In genomic region chr2:61853086-61853847, GRCh38 we compare ENCODE assay signal across 8 cellular contexts. TPM values are rescaled to one million over a fixed set of nuclear protein-coding genes. Genes with fewer than 3 reads are reported as not detected.
DNase-seq lines count a peak whose midpoint lies in the region; ATAC-seq, FAIRE-seq and TF ChIP-seq lines count a peak whose summit lies in the region.

No MANE protein-coding gene starts in this region.

- peak overlapping the region; percentile 90 for H3K27ac ChIP-seq in SJCRH30

- H3K9me3 ChIP-seq in SJCRH30 (replicated peaks), result no peaks in the 10 kb centered on the region

- peaks cover 4% of the 10 kb centered on the region for H3K4me1 ChIP-seq in SJCRH30

- POLR2A ChIA-PET in activated CD4-positive, alpha-beta T cell treated with anti-CD3 and anti-CD28 coated beads for 36 hours (lab: Charles Lee), result interaction anchor here (0.8 kb wide), 1 partner anchor 9 kb away, joined by 5 read pairs; no protein-coding TSS in a partner anchor

- H3K36me3 ChIP-seq in SJCRH30, result no peaks in the 10 kb centered on the region

- CTCF ChIA-PET in activated CD4-positive, alpha-beta T cell treated with anti-CD3 and anti-CD28 coated beads for 36 hours (lab: Charles Lee), result interaction anchor here (1.3 kb wide), 1 partner anchor 315 kb away, joined by 4 read pairs; the partner anchor contains the start of gene XPO1

- intact Hi-C loops in activated CD4-positive, alpha-beta T cell treated with anti-CD3 and anti-CD28 coated beads for 36 hours (cut with DNase I, micrococcal nuclease), result loop anchor here (5.0 kb wide), 2 partner anchors 836 to 971 kb away; partner anchors contain the start of genes PEX13 (in 1 of the 2), PUS10 (in 1 of the 2) and REL (in 1 of the 2)

- H3K27me3 Mint-ChIP-seq in activated CD4-positive, alpha-beta T cell treated with anti-CD3 and anti-CD28 coated beads for 36 hours, result no peaks in the 10 kb centered on the region
- H3K27me3 Mint-ChIP-seq in endothelial cell (ENCODE audit: unreplicated experiment), result peaks cover 6% of the 10 kb centered on the region

- no peak for TF ChIP-seq CTCF in endothelial cell (IDR thresholded peaks at IDR 0.05; ENCODE audit: unreplicated experiment)

- peak; percentile 50 for FAIRE-seq in urothelium cell line (lab: Jason Lieb, UNC)

- DNase-seq in activated CD4-positive, alpha-beta T cell treated with anti-CD3 and anti-CD28 coated beads for 36 hours, result no peak
- no peak for DNase-seq in activated CD4-positive, alpha-beta T cell treated with anti-CD3 and anti-CD28 coated beads, Interleukin-2, amount 50 U/mL, for 1 hour
- peak; percentile 38 for DNase-seq in HT-29 (ENCODE audit: low spot score)
- DNase-seq in SJCRH30, result peak; percentile 57 to 83
- no peak for DNase-seq in endothelial cell (ENCODE audit: low spot score)
- DNase-seq in midbrain (lab: John Stamatoyannopoulos, UW), result peak; percentile 23
- DNase-seq in urothelium cell line (ENCODE audit: low spot score), result peak; percentile 87

- H3K4me1 Mint-ChIP-seq in activated CD4-positive, alpha-beta T cell treated with anti-CD3 and anti-CD28 coated beads for 36 hours, result peaks cover 20% of the 10 kb centered on the region
- H3K4me1 Mint-ChIP-seq in endothelial cell (ENCODE audit: unreplicated experiment), result peaks cover 10% of the 10 kb centered on the region

- no peaks in the 10 kb centered on the region for H3K27me3 ChIP-seq in SJCRH30

- peak overlapping the region; percentile 99 for H3K4me3 Mint-ChIP-seq in activated CD4-positive, alpha-beta T cell treated with anti-CD3 and anti-CD28 coated beads for 36 hours
- peak overlapping the region; percentile 98 for H3K4me3 Mint-ChIP-seq in endothelial cell (ENCODE audit: unreplicated experiment)

- peak overlapping the region; percentile 94 for H3K27ac Mint-ChIP-seq in activated CD4-positive, alpha-beta T cell treated with anti-CD3 and anti-CD28 coated beads for 36 hours
- H3K27ac Mint-ChIP-seq in endothelial cell (ENCODE audit: unreplicated experiment), result no peak overlapping the region

- ATAC-seq in activated CD4-positive, alpha-beta T cell treated with anti-CD3 and anti-CD28 coated beads for 36 hours, result peak; percentile 40
- peak; percentile 68 for ATAC-seq in GM21528 (IDR thresholded peaks at IDR 0.05; ENCODE audit: low FRiP score, unreplicated experiment)

- no peaks in the 10 kb centered on the region for H3K9me3 Mint-ChIP-seq in activated CD4-positive, alpha-beta T cell treated with anti-CD3 and anti-CD28 coated beads for 36 hours (ENCODE audit: low read depth)
- no peaks in the 10 kb centered on the region for H3K9me3 Mint-ChIP-seq in endothelial cell (ENCODE audit: unreplicated experiment)

- peak overlapping the region; percentile 87 for H3K4me3 ChIP-seq in SJCRH30

- peaks cover 7% of the 10 kb centered on the region for H3K36me3 Mint-ChIP-seq in activated CD4-positive, alpha-beta T cell treated with anti-CD3 and anti-CD28 coated beads for 36 hours (ENCODE audit: low read depth)
- H3K36me3 Mint-ChIP-seq in endothelial cell (ENCODE audit: low read depth, unreplicated experiment), result no peaks in the 10 kb centered on the region

RNA-seq across cellular contexts. Expression of gene FAM161A, which starts 0.6 kb away (rescaled TPM):
- total RNA-seq in activated CD4-positive, alpha-beta T cell treated with anti-CD3 and anti-CD28 coated beads for 36 hours, result 1 to 10 TPM; 6.2 to 7.3 TPM
- total RNA-seq in HT-29 (2014; rRNA removed; shearing (Covaris generic)), result 0.18 and 2.9 TPM in 2 replicates
- total RNA-seq in SJCRH30 (2014; rRNA removed; shearing (Covaris generic)), result 14.3 and 19.0 TPM in 2 replicates
- 6.9 TPM for total RNA-seq in endothelial cell (ENCODE audit: unreplicated experiment)

RNA-seq across cellular contexts. Expression of gene CCT4, which starts 35.2 kb away (rescaled TPM):
- total RNA-seq in activated CD4-positive, alpha-beta T cell treated with anti-CD3 and anti-CD28 coated beads for 36 hours, result 100 to 1,000 TPM; 255 to 373 TPM
- total RNA-seq in HT-29 (2014; rRNA removed; shearing (Covaris generic)), result 145 and 155 TPM in 2 replicates
- 406 and 424 TPM in 2 replicates for total RNA-seq in SJCRH30 (2014; rRNA removed; shearing (Covaris generic))
- total RNA-seq in endothelial cell (ENCODE audit: unreplicated experiment), result 200 TPM

RNA-seq across cellular contexts. Expression of gene COMMD1, which starts 52.2 kb away (rescaled TPM):
- total RNA-seq in activated CD4-positive, alpha-beta T cell treated with anti-CD3 and anti-CD28 coated beads for 36 hours, result 10 to 100 TPM; 29.3 to 36.1 TPM
- 6.4 and 8.6 TPM in 2 replicates for total RNA-seq in HT-29 (2014; rRNA removed; shearing (Covaris generic))
- 48.9 and 51.4 TPM in 2 replicates for total RNA-seq in SJCRH30 (2014; rRNA removed; shearing (Covaris generic))
- total RNA-seq in endothelial cell (ENCODE audit: unreplicated experiment), result 39.4 TPM

Comparison
In these comparisons a context has a peak if more than half of its experiments do, and no peak if none do; other contexts are left out.
1. DNase-seq: peak in HT-29 (single experiment), SJCRH30 (2 of 2), midbrain (single experiment) and urothelium cell line (single experiment); none in activated CD4-positive, alpha-beta T cell treated with anti-CD3 and anti-CD28 coated beads for 36 hours (single experiment), activated CD4-positive, alpha-beta T cell treated with anti-CD3 and anti-CD28 coated beads, Interleukin-2, amount 50 U/mL, for 1 hour (single experiment) and endothelial cell (single experiment).